ENCODE assay signal across 2 cellular contexts in genomic region chr6:52523363-52524207, GRCh38.
TF ChIP-seq lines count a peak whose summit lies in the region.

No MANE protein-coding gene starts in this region.

TF ChIP-seq in HCT116, 20 proteins besides CTCF, POLR2A, EP300 and RAD21 (continued from another document):
- TF ChIP-seq ATF3 (IDR thresholded peaks at IDR 0.05) (no peak), EZH2 (IDR thresholded peaks at IDR 0.05) (no peak), EZH2phosphoT487 (IDR thresholded peaks at IDR 0.05; ENCODE audit: borderline replicate concordance) (no peak), TCF7L2 (IDR thresholded peaks at IDR 0.05; ENCODE audit: borderline replicate concordance, extremely low read depth, insufficient read depth, insufficient read length) (no peak), ELF1 (IDR thresholded peaks at IDR 0.05; ENCODE audit: borderline replicate concordance, low read depth) (no peak), ZFX (IDR thresholded peaks at IDR 0.05) (no peak), JUND (IDR thresholded peaks at IDR 0.05) (no peak), FOSL1 (IDR thresholded peaks at IDR 0.05; ENCODE audit: low read depth) (no peak), REST (IDR thresholded peaks at IDR 0.05; ENCODE audit: low read depth) (no peak), ZBTB33 (IDR thresholded peaks at IDR 0.05; ENCODE audit: extremely low read depth, insufficient replicate concordance, low read length) (no peak)

TF ChIP-seq in neural cell, 6 proteins besides CTCF, POLR2A, EP300 and RAD21 (continued from another document):
- TF ChIP-seq REST (IDR thresholded peaks at IDR 0.05; ENCODE audit: borderline replicate concordance), result no peak
